20 cellular contexts compared by ENCODE assay signal in genomic region chr19:49217382-49217781, GRCh38. TPM values are rescaled to one million over a fixed set of nuclear protein-coding genes. Genes with fewer than 3 reads are reported as not detected.
DNase-seq lines count a peak whose midpoint lies in the region; ATAC-seq and TF ChIP-seq lines count a peak whose summit lies in the region.
"Had no signal": no experiment of that assay in that cellular context is flagged by ENCODE, and none has a peak within 500 bp of the region (broad histone marks: within the 10 kb centered on the region; RNA-seq: fewer than 3 reads in every experiment).

No MANE protein-coding gene starts in this region.

- TF ChIP-seq EP300 in SK-N-SH (IDR thresholded peaks at IDR 0.05; ENCODE audit: borderline replicate concordance in 1 of 2, low read depth in 1 of 2, low read length in 1 of 2): no peak

- peaks cover 0 to 10% of the 10 kb centered on the region in 2 experiments for H3K36me3 ChIP-seq in SK-N-SH (replicated peaks in 1 of 2; ENCODE audit: control insufficient read depth in 1 of 2, insufficient read depth in 2 of 2, low read length in 1 of 2)
- H3K36me3 ChIP-seq: esophagus squamous epithelium, neural progenitor cell, tibial nerve had no signal

- H3K4me1 ChIP-seq in SK-N-SH (ENCODE audit: control insufficient read depth in 1 of 2, insufficient read depth in 2 of 2, low read depth in 1 of 2, low read length in 1 of 2): no peaks in the 10 kb centered on the region
- H3K4me1 ChIP-seq: neural progenitor cell, tibial nerve had no signal

- H4K20me1 ChIP-seq in SK-N-SH (ENCODE audit: insufficient read depth): no peaks in the 10 kb centered on the region

- H3K4me3 ChIP-seq in SK-N-SH (ENCODE audit: low read depth in 2 of 2, low read length in 1 of 2): no peak overlapping the region
- no peak overlapping the region for H3K4me3 ChIP-seq in lower leg skin (ENCODE audit: low read depth, poor library complexity, severe bottlenecking)
- H3K4me3 ChIP-seq: esophagus squamous epithelium, K562, neural progenitor cell, tibial nerve had no signal

- TF ChIP-seq CTCF in SK-N-SH (IDR thresholded peaks at IDR 0.05): no peak
- TF ChIP-seq CTCF in chondrocyte (IDR thresholded peaks at IDR 0.05): no peak
- TF ChIP-seq CTCF in lower leg skin (IDR thresholded peaks at IDR 0.05): no peak

- no peaks in the 10 kb centered on the region for H3K9me3 Mint-ChIP-seq in chondrocyte (ENCODE audit: low read depth)
- H3K9me3 Mint-ChIP-seq: CD8-positive, alpha-beta T cell; mesothelial cell of epicardium had no signal

- H3K4me3 Mint-ChIP-seq in chondrocyte (ENCODE audit: unreplicated experiment): no peak overlapping the region
- H3K4me3 Mint-ChIP-seq: CD8-positive, alpha-beta T cell; H9; mesothelial cell of epicardium; neural progenitor cell had no signal

- peaks cover 5% of the 10 kb centered on the region for H3K27me3 Mint-ChIP-seq in chondrocyte (ENCODE audit: low read depth)

- DNase-seq in SK-N-SH: no peak
- DNase-seq in chondrocyte (ENCODE audit: low spot score): no peak
- DNase-seq in left ventricle myocardium superior: peak; percentile 67
- peak; percentile 57 for DNase-seq in ureter (ENCODE audit: low spot score)
- no peak for DNase-seq in lower leg skin (ENCODE audit: low spot score in 2 of 2)
- DNase-seq in NCI-H69 (lab: John Stamatoyannopoulos, UW): no peak
- DNase-seq: activated CD4-positive, alpha-beta T cell treated with anti-CD3 and anti-CD28 coated beads for 1 hour; CD8-positive, alpha-beta T cell; esophagus squamous epithelium; H9; hypothalamus; NCI-H1048; stimulated activated naive CD8-positive, alpha-beta T cell treated with anti-CD3 and anti-CD28 coated beads, Interleukin-15, Interleukin-2, amounts not matched to agents 100 U/mL and 50 U/mL, for 24 hours had no signal

- peak overlapping the region; percentile 94 for H3K27ac Mint-ChIP-seq in chondrocyte (ENCODE audit: unreplicated experiment)
- H3K27ac Mint-ChIP-seq: CD8-positive, alpha-beta T cell; H9; mesothelial cell of epicardium; neural progenitor cell had no signal

- peaks cover 6% of the 10 kb centered on the region for H3K4me1 Mint-ChIP-seq in chondrocyte (ENCODE audit: low read depth)
- H3K4me1 Mint-ChIP-seq: H9, mesothelial cell of epicardium, neural progenitor cell had no signal

- no peak overlapping the region for H3K4me2 ChIP-seq in SK-N-SH
- H3K4me2 ChIP-seq: neural progenitor cell had no signal

- peaks cover 8% of the 10 kb centered on the region for H3F3A ChIP-seq in SK-N-SH (replicated peaks; ENCODE audit: insufficient read depth)

- no peak for TF ChIP-seq POLR2A in lower leg skin (IDR thresholded peaks at IDR 0.05)

- intact Hi-C loops in left ventricle myocardium superior (cut with micrococcal nuclease) (no loop called here), lower leg skin (cut with DNase I; ENCODE audit: low total_unique reads) (no loop called here)

- H3K9me3 ChIP-seq in SK-N-SH: no peaks in the 10 kb centered on the region
- H3K9me3 ChIP-seq: esophagus squamous epithelium, tibial nerve had no signal

- no peak for TF ChIP-seq RAD21 in SK-N-SH (IDR thresholded peaks at IDR 0.05; ENCODE audit: low read length)

- no peaks in the 10 kb centered on the region for H3K9me2 ChIP-seq in SK-N-SH

- ATAC-seq in SK-N-SH treated with all-trans-retinoic acid at 6 μM for 48 hours (peak; percentile 70), left ventricle myocardium superior (peak; percentile 92), GM19328 (IDR thresholded peaks at IDR 0.05; ENCODE audit: unreplicated experiment) (no peak)
- ATAC-seq: CD8-positive, alpha-beta T cell; K562; stimulated activated naive CD8-positive, alpha-beta T cell treated with anti-CD3 and anti-CD28 coated beads, Interleukin-15, Interleukin-2, amounts not matched to agents 100 U/mL and 50 U/mL, for 24 hours had no signal

- no peak overlapping the region for H3K9ac ChIP-seq in SK-N-SH
- H3K9ac ChIP-seq: neural progenitor cell had no signal

- no peak overlapping the region for H2AFZ ChIP-seq in SK-N-SH (ENCODE audit: low read depth)
- H2AFZ ChIP-seq: neural progenitor cell had no signal

- no peaks in the 10 kb centered on the region for H3K79me2 ChIP-seq in SK-N-SH (ENCODE audit: insufficient read depth)

- peaks cover 2% of the 10 kb centered on the region for H3K36me3 Mint-ChIP-seq in chondrocyte (ENCODE audit: low read depth)
- H3K36me3 Mint-ChIP-seq: CD8-positive, alpha-beta T cell; neural progenitor cell had no signal

- CTCF ChIA-PET in SK-N-SH (lab: Yijun Ruan, JAX): interaction anchor here (2.2 to 6.7 kb wide), 3 partner anchors 8 to 119 kb away, joined by 8 to 48 read pairs (median 30); no protein-coding TSS in a partner anchor

- POLR2A ChIA-PET in SK-N-SH (lab: Yijun Ruan, JAX): no interaction called here

- H3K27ac ChIP-seq in SK-N-SH (ENCODE audit: low read depth in 2 of 2, low read length in 1 of 2): no peak overlapping the region
- H3K27ac ChIP-seq: esophagus squamous epithelium, HL-60, neural progenitor cell, tibial nerve had no signal

- H3K27me3 ChIP-seq in SK-N-SH (ENCODE audit: insufficient read depth): peaks cover 26% of the 10 kb centered on the region; the same call in 1 of the 2 replicates
- H3K27me3 ChIP-seq: esophagus squamous epithelium, neural progenitor cell, tibial nerve had no signal

- WGBS in SK-N-SH (ENCODE audit: low lambda C conversion rate): 49% methylated on average over 6 of the region's 6 CpGs
- WGBS in lower leg skin, 2 donors: 73 to 85% methylated on average over 6 of the region's 6 CpGs

TF ChIP-seq in SK-N-SH treated with all-trans-retinoic acid at 6 μM for 48 hours, 23 proteins besides CTCF, POLR2A, EP300 and RAD21:
- no peak for TF ChIP-seq BACH2 (CRISPR knock-in tag; IDR thresholded peaks at IDR 0.05; ENCODE audit: borderline replicate concordance)
- no peak for TF ChIP-seq ISL1 (CRISPR knock-in tag; IDR thresholded peaks at IDR 0.05)
- no peak for TF ChIP-seq GLIS3 (CRISPR knock-in tag; IDR thresholded peaks at IDR 0.05)
- no peak for TF ChIP-seq ESRRG (CRISPR knock-in tag; IDR thresholded peaks at IDR 0.05)
- no peak for TF ChIP-seq ZNF565 (CRISPR knock-in tag; conservative IDR thresholded peaks at IDR 0.05; ENCODE audit: low read depth)
- TF ChIP-seq ZNF8 (CRISPR knock-in tag; IDR thresholded peaks at IDR 0.05): no peak
- no peak for TF ChIP-seq SNAI2 (CRISPR knock-in tag; IDR thresholded peaks at IDR 0.05)
- no peak for TF ChIP-seq ZC3H10 (CRISPR knock-in tag; IDR thresholded peaks at IDR 0.05)
- no peak for TF ChIP-seq OSR1 (CRISPR knock-in tag; IDR thresholded peaks at IDR 0.05)
- TF ChIP-seq CSDC2 (CRISPR knock-in tag; IDR thresholded peaks at IDR 0.05): no peak

TF ChIP-seq in SK-N-SH, 30 proteins besides CTCF, POLR2A, EP300 and RAD21:
- TF ChIP-seq REST (IDR thresholded peaks at IDR 0.05; ENCODE audit: low read depth, low read length): no peak
- TF ChIP-seq EZH2phosphoT487 (IDR thresholded peaks at IDR 0.05; ENCODE audit: borderline replicate concordance, low read depth): no peak
- no peak for TF ChIP-seq NRF1 (IDR thresholded peaks at IDR 0.05; ENCODE audit: low read depth, low read length)
- TF ChIP-seq GABPA (IDR thresholded peaks at IDR 0.05; ENCODE audit: low read depth): no peak
- no peak for TF ChIP-seq RFX5 (IDR thresholded peaks at IDR 0.05; ENCODE audit: low read length)
- no peak for TF ChIP-seq PBX3 (IDR thresholded peaks at IDR 0.05)
- no peak for TF ChIP-seq FOSL2 (IDR thresholded peaks at IDR 0.05; ENCODE audit: borderline replicate concordance, low read depth)

RNA-seq across cellular contexts. Expression of gene TRPM4, which starts 59.8 kb away (rescaled TPM):
- 16.9 and 20.6 TPM in 2 replicates for polyA plus RNA-seq in SK-N-SH (2012; rRNA removed)
- 5.4 and 8.1 TPM in 2 replicates for polyA plus RNA-seq in SK-N-SH (2012; cell fraction: cytosol; rRNA removed)
- polyA plus RNA-seq in SK-N-SH (2012; cell fraction: nucleus; rRNA removed): 147 and 193 TPM in 2 replicates
- total RNA-seq in chondrocyte (42.2 to 53.4 TPM (median 50.2 TPM) in 3 replicates), left ventricle myocardium superior (26.6 TPM), ureter (110 TPM), lower leg skin (10 to 100 TPM; 50.7 to 76.2 (median 70.3) TPM)
- total RNA-seq: CD8-positive, alpha-beta T cell had no signal

Comparison
In these comparisons a context has a peak if more than half of its experiments do, and no peak if none do; other contexts are left out.
1. DNase-seq: peak in left ventricle myocardium superior (single experiment) and ureter (single experiment); none in SK-N-SH (single experiment), chondrocyte (single experiment), lower leg skin (0 of 2) and NCI-H69 (single experiment).